Comparison of ENCODE assay signal across 34 cellular contexts in genomic region chr20:12511499-12511898, GRCh38.
"Had no signal": no experiment of that assay in that cellular context is flagged by ENCODE, and none has a peak within 500 bp of the region (broad histone marks: within the 10 kb centered on the region; RNA-seq: fewer than 3 reads in every experiment).

No MANE protein-coding gene starts in this region.

- H3K36me3 ChIP-seq: MG63 had no signal

- H3K27me3 ChIP-seq: MG63 had no signal

- DNase-seq: Karpas-422, Kasumi-1, MG63, MM.1S, NCI-H1048, NCI-H1092, NCI-H1092 treated with DMSO at 0.1 percent for 48 hours, NCI-H1105, NCI-H1105 treated with DMSO at 0.1 percent for 48 hours, NCI-H1417, NCI-H1417 treated with DMSO at 0.1 percent for 48 hours, NCI-H1436, NCI-H1436 treated with DMSO at 0.1 percent for 48 hours, NCI-H146, NCI-H1694, NCI-H1694 treated with DMSO at 0.1 percent for 48 hours, NCI-H187, NCI-H187 treated with DMSO at 0.1 percent for 48 hours, NCI-H1930, NCI-H2029, NCI-H2029 treated with DMSO at 0.1 percent for 48 hours, NCI-H2081, NCI-H2081 treated with DMSO at 0.1 percent for 48 hours, NCI-H2107, NCI-H2171, NCI-H2171 treated with DMSO at 0.1 percent for 48 hours, NCI-H2227 treated with DMSO at 0.1 percent for 48 hours, NCI-H226, NCI-H345, NCI-H446, NCI-H446 treated with DMSO at 0.1 percent for 48 hours, NCI-H510A, NCI-H510A treated with DMSO at 0.1 percent for 48 hours, NCI-H524 had no signal

- H3K4me3 ChIP-seq: MG63 had no signal

- H3K9me3 ChIP-seq: MG63 had no signal
